Comparison of ENCODE assay signal across 8 cellular contexts in the genomic region with DNA sequence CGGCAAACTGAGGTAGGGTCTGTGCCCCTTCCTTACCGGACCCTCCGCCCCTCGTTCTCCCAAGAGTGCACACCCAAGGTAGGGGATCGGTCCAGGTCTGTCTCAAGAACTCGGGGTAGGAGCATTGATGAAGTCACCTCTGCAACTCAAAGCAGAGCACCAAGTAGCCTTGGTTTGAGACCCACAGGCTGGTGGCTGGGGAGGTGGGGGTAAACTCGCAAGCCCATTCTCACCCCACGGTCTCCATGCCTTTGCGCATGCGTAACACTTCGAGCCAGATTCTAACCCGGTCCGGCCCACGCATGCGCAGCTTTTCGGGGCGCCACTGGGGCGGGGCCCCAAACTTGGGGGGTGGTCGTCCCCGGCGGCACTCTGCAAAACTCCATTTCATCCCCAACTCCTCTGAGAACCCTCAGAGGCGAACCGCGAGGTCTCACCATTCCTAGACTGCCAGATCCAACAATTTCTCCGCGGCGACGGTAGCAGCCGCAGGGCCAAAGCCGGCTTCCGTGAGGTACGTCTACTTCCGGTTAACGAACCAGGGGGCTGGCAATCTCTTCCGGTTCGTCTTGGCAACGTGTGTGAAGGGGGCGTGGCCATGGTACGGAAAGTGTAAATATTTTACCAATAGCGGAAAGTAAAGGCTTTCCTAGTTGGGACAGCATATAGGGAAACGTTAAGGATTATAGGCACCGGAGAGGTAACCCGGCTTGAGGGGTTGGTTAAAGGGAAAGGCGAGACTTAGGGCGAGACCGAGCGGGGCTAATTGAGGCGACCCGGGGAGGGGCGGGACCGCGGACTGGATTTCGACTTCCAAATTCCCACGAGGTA. TPM values are rescaled to one million over a fixed set of nuclear protein-coding genes. Genes with fewer than 3 reads are reported as not detected.
DNase-seq lines count a peak whose midpoint lies in the region; TF ChIP-seq lines count a peak whose summit lies in the region.

A gene with protein sequence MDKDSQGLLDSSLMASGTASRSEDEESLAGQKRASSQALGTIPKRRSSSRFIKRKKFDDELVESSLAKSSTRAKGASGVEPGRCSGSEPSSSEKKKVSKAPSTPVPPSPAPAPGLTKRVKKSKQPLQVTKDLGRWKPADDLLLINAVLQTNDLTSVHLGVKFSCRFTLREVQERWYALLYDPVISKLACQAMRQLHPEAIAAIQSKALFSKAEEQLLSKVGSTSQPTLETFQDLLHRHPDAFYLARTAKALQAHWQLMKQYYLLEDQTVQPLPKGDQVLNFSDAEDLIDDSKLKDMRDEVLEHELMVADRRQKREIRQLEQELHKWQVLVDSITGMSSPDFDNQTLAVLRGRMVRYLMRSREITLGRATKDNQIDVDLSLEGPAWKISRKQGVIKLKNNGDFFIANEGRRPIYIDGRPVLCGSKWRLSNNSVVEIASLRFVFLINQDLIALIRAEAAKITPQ (minus strand): TSS at position 532 of the 831 bp plus-strand sequence. CDS start 1,411 bp downstream, outside the sequence.

- H3K4me3 ChIP-seq in H7 (ENCODE audit: insufficient read depth, low read depth, low read length): peak within 1 kb of the TSS; percentile 71
- H3K4me3 ChIP-seq in MM.1S (ENCODE audit: low read length): peak within 1 kb of the TSS; percentile 96
- H3K4me3 ChIP-seq in foreskin fibroblast (ENCODE audit: low read depth in 1 of 2, low read length in 2 of 2): peak within 1 kb of the TSS; percentile 96 to 100
- H3K4me3 ChIP-seq in neural progenitor cell: peak within 1 kb of the TSS; percentile 70

- H4K20me1 ChIP-seq in MM.1S (ENCODE audit: insufficient read depth, low read length) (no peaks in the 10 kb centered on the region), neural progenitor cell (ENCODE audit: low read depth) (no peaks in the 10 kb centered on the region)

- peak within 1 kb of the TSS; percentile 99 for H3K27ac Mint-ChIP-seq in neural progenitor cell

- no peaks in the 10 kb centered on the region for H3K9me2 ChIP-seq in MM.1S (replicated peaks; ENCODE audit: insufficient read depth, low read length)

- H3K4me1 Mint-ChIP-seq in neural progenitor cell: peaks cover 13% of the 10 kb centered on the region

- H3K4me1 ChIP-seq in MM.1S (ENCODE audit: low read length): peaks cover 4% of the 10 kb centered on the region; the same call in 1 of the 2 replicates
- peaks cover 10% of the 10 kb centered on the region for H3K4me1 ChIP-seq in neural progenitor cell

- no peaks in the 10 kb centered on the region for H3K9me3 Mint-ChIP-seq in neural progenitor cell

- TF ChIP-seq CTCF in MM.1S (IDR thresholded peaks at IDR 0.05; ENCODE audit: low read length) (no peak), foreskin fibroblast (IDR thresholded peaks at IDR 0.05; ENCODE audit: low read depth, low read length) (no peak), neural progenitor cell (IDR thresholded peaks at IDR 0.05) (no peak)

- no peaks in the 10 kb centered on the region for H3K27me3 ChIP-seq in H7 (ENCODE audit: control insufficient read depth, insufficient read depth, low read length)
- H3K27me3 ChIP-seq in MM.1S (replicated peaks; ENCODE audit: insufficient read depth, low read length): no peaks in the 10 kb centered on the region
- no peaks in the 10 kb centered on the region for H3K27me3 ChIP-seq in neural progenitor cell

- peak within 1 kb of the TSS; percentile 96 for H2AFZ ChIP-seq in MM.1S (ENCODE audit: low read length)
- peak within 1 kb of the TSS; percentile 95 for H2AFZ ChIP-seq in neural progenitor cell (replicated peaks)

- DNase-seq in ELF-1 (ENCODE audit: low read depth, low spot score) (peak; percentile 91), H7 (peak; percentile 98), MM.1S (peak; percentile 97), SIG-M5 (lab: John Stamatoyannopoulos, UW) (peak; percentile 54), activated gamma-delta T cell treated with Interleukin-2 at 50 U/mL for 16 hours (peak; percentile 86), foreskin fibroblast (peak; percentile 85 to 94), neural progenitor cell (ENCODE audit: low spot score) (peak; percentile 96), stromal cell of bone marrow (ENCODE audit: low read depth) (peak; percentile 86)

- no peaks in the 10 kb centered on the region for H3K9me3 ChIP-seq in MM.1S (replicated peaks; ENCODE audit: insufficient read depth, low read length)
- H3K9me3 ChIP-seq in neural progenitor cell (ENCODE audit: low read depth): no peaks in the 10 kb centered on the region

- H3K27me3 Mint-ChIP-seq in neural progenitor cell (ENCODE audit: insufficient read depth, low read depth): peaks cover 11% of the 10 kb centered on the region

- H3F3A ChIP-seq in MM.1S (ENCODE audit: insufficient read depth, low read length) (no peaks in the 10 kb centered on the region), neural progenitor cell (ENCODE audit: low read depth) (no peaks in the 10 kb centered on the region)

- peak within 1 kb of the TSS; percentile 86 for H3K4me2 ChIP-seq in MM.1S (ENCODE audit: low read depth, low read length)
- H3K4me2 ChIP-seq in neural progenitor cell: peak within 1 kb of the TSS; percentile 97

- H3K4me3 Mint-ChIP-seq in neural progenitor cell: peak within 1 kb of the TSS; percentile 98

- H3K79me2 ChIP-seq in MM.1S (ENCODE audit: low read length) (peaks cover 47% of the 10 kb centered on the region), neural progenitor cell (ENCODE audit: low read depth) (peaks cover 58% of the 10 kb centered on the region)

- H3K9ac ChIP-seq in MM.1S (ENCODE audit: low read length): peak within 1 kb of the TSS; percentile 86
- H3K9ac ChIP-seq in neural progenitor cell: peak within 1 kb of the TSS; percentile 88

- H3K36me3 ChIP-seq in H7 (replicated peaks; ENCODE audit: control insufficient read depth, insufficient read depth, low read length): peaks cover 23% of the 10 kb centered on the region
- no peaks in the 10 kb centered on the region for H3K36me3 ChIP-seq in MM.1S (replicated peaks; ENCODE audit: insufficient read depth, low read length)
- no peaks in the 10 kb centered on the region for H3K36me3 ChIP-seq in neural progenitor cell

- peaks cover 13% of the 10 kb centered on the region for H3K36me3 Mint-ChIP-seq in neural progenitor cell

- H3K27ac ChIP-seq in MM.1S (ENCODE audit: low read length): peak within 1 kb of the TSS; percentile 59; the same call in 1 of the 2 replicates
- H3K27ac ChIP-seq in neural progenitor cell: peak within 1 kb of the TSS; percentile 31

RNA-seq across cellular contexts. Expression of the gene that starts here (rescaled TPM):
- total RNA-seq in H7 (2014; rRNA removed; shearing (Covaris generic)): 113 and 124 TPM in 2 replicates
- total RNA-seq in neural progenitor cell (ENCODE audit: low replicate concordance): 62.4 and 91.5 TPM in 2 replicates

Comparison
In these comparisons a context has a peak if more than half of its experiments do, and no peak if none do; other contexts are left out.
1. Peak in every context shown above with its lines: DNase-seq, H3K4me3 ChIP-seq and H3K27ac ChIP-seq.